Comparison of ENCODE assay signal across 8 cellular contexts in the genomic region with DNA sequence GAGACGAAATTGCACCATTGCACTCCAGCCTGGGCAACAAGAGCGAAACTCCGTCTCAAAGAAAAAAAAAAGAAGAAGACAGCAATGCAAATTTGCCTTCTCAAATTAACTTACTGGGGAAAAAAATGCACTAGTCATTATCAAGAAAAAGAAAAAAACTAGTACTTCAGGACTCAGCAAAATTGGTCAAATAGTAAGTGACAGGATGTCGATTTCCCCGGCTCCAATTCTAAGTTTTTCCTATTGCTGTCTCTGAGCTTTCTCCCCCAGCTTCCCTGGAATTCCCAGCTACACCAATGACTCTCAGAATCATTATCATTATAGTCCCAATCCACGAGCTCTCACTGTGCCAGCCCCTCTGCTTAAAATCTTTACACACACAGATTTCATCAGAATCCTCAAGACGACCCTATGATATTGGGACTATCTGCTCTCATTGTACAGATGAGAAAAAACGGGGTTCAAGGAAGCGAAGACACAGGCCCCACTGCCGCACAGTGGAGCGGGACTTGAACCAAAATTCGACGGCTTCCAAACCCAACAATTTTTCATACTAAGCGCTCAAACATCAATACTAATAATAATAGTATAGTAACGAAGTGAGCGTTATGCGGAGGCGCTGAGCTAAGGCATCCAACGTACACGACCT. TPM values are rescaled to one million over a fixed set of nuclear protein-coding genes. Genes with fewer than 3 reads are reported as not detected.
DNase-seq lines count a peak whose midpoint lies in the region; ATAC-seq and TF ChIP-seq lines count a peak whose summit lies in the region.

No MANE protein-coding gene starts in this region.

- TF ChIP-seq CTCF in C4-2B (conservative IDR thresholded peaks at IDR 0.05) = no peak
- TF ChIP-seq CTCF in coronary artery (IDR thresholded peaks at IDR 0.05) = no peak

- no peaks in the 10 kb centered on the region for H3K36me3 Mint-ChIP-seq in natural killer cell treated with Interleukin-12 subunit alpha and Interleukin-12 subunit beta and Interleukin-15 and Interleukin-18, amount 100 ng/mL, for 72 hours

- no peak for ATAC-seq in natural killer cell treated with Interleukin-12 subunit alpha and Interleukin-12 subunit beta and Interleukin-15 and Interleukin-18, amount 100 ng/mL, for 72 hours
- ATAC-seq in HG02973 (IDR thresholded peaks at IDR 0.05; ENCODE audit: unreplicated experiment) = no peak

- DNase-seq in Kasumi-1 (lab: John Stamatoyannopoulos, UW) (peak; percentile 2 to 32), coronary artery (ENCODE audit: low spot score) (no peak), NCI-H510A (lab: John Stamatoyannopoulos, UW) (no peak), AG20443 (ENCODE audit: low spot score) (no peak)
- DNase-seq in natural killer cell treated with Interleukin-12 subunit alpha and Interleukin-12 subunit beta and Interleukin-15 and Interleukin-18, amount 100 ng/mL, for 72 hours (ENCODE audit: low spot score) = no peak
- DNase-seq in stimulated activated CD4-positive, alpha-beta T cell treated with anti-CD3 and anti-CD28 coated beads, Interleukin-15, amount 100 ng/mL, for 24 hours = no peak

- H3K4me1 Mint-ChIP-seq in natural killer cell treated with Interleukin-12 subunit alpha and Interleukin-12 subunit beta and Interleukin-15 and Interleukin-18, amount 100 ng/mL, for 72 hours (ENCODE audit: low read depth in 2 of 2) = peaks cover 27 to 32% of the 10 kb centered on the region in 2 donors

- H3K27me3 Mint-ChIP-seq in natural killer cell treated with Interleukin-12 subunit alpha and Interleukin-12 subunit beta and Interleukin-15 and Interleukin-18, amount 100 ng/mL, for 72 hours = no peaks in the 10 kb centered on the region

- H3K27ac ChIP-seq in C4-2B (peak overlapping the region; percentile 66), coronary artery (peak overlapping the region; percentile 86 to 90)

- H3K9me3 Mint-ChIP-seq in natural killer cell treated with Interleukin-12 subunit alpha and Interleukin-12 subunit beta and Interleukin-15 and Interleukin-18, amount 100 ng/mL, for 72 hours = no peaks in the 10 kb centered on the region

- H3K4me3 Mint-ChIP-seq in natural killer cell treated with Interleukin-12 subunit alpha and Interleukin-12 subunit beta and Interleukin-15 and Interleukin-18, amount 100 ng/mL, for 72 hours = peak overlapping the region; percentile 93

- H3K27ac Mint-ChIP-seq in natural killer cell treated with Interleukin-12 subunit alpha and Interleukin-12 subunit beta and Interleukin-15 and Interleukin-18, amount 100 ng/mL, for 72 hours = peak overlapping the region; percentile 51 to 87

- H3K4me3 ChIP-seq in coronary artery = peak overlapping the region; percentile 87

RNA-seq across cellular contexts. Expression of gene C19orf47, which starts 0.6 kb away (rescaled TPM):
- 10 to 100 TPM; 18.1 to 33.5 TPM for total RNA-seq in natural killer cell treated with Interleukin-12 subunit alpha and Interleukin-12 subunit beta and Interleukin-15 and Interleukin-18, amount 100 ng/mL, for 72 hours

RNA-seq across cellular contexts. Expression of gene PLD3, which starts 0.9 kb away (rescaled TPM):
- 10 to 100 TPM; 67.4 to 92.0 TPM for total RNA-seq in natural killer cell treated with Interleukin-12 subunit alpha and Interleukin-12 subunit beta and Interleukin-15 and Interleukin-18, amount 100 ng/mL, for 72 hours

RNA-seq across cellular contexts. Expression of gene HIPK4, which starts 42.4 kb away (rescaled TPM):
- not detected for total RNA-seq in natural killer cell treated with Interleukin-12 subunit alpha and Interleukin-12 subunit beta and Interleukin-15 and Interleukin-18, amount 100 ng/mL, for 72 hours

Comparison
In these comparisons a context has a peak if more than half of its experiments do, and no peak if none do; other contexts are left out.
1. DNase-seq: peak in Kasumi-1 (2 of 2); none in coronary artery (single experiment), natural killer cell treated with Interleukin-12 subunit alpha and Interleukin-12 subunit beta and Interleukin-15 and Interleukin-18, amount 100 ng/mL, for 72 hours (single experiment), stimulated activated CD4-positive, alpha-beta T cell treated with anti-CD3 and anti-CD28 coated beads, Interleukin-15, amount 100 ng/mL, for 24 hours (single experiment), NCI-H510A (single experiment) and AG20443 (single experiment).